In genomic region chr3:49841126-49841525, GRCh38 we compare ENCODE assay signal across 6 cellular contexts. TPM values are rescaled to one million over a fixed set of nuclear protein-coding genes. Genes with fewer than 3 reads are reported as not detected.
DNase-seq lines count a peak whose midpoint lies in the region; ATAC-seq and TF ChIP-seq lines count a peak whose summit lies in the region.

No MANE protein-coding gene starts in this region.

- no peak for ATAC-seq in HG03565 (IDR thresholded peaks at IDR 0.05; ENCODE audit: unreplicated experiment)
- ATAC-seq in HG03520 (IDR thresholded peaks at IDR 0.05; ENCODE audit: unreplicated experiment) = no peak

- no peak for TF ChIP-seq POLR2A in suprapubic skin (IDR thresholded peaks at IDR 0.05)

- no peak overlapping the region for H3K27ac ChIP-seq in suprapubic skin

- H3K27me3 ChIP-seq in suprapubic skin = no peaks in the 10 kb centered on the region

- H3K4me1 ChIP-seq in suprapubic skin = peaks cover 5% of the 10 kb centered on the region

- TF ChIP-seq CTCF in LNCaP clone FGC (IDR thresholded peaks at IDR 0.05; ENCODE audit: control insufficient read depth, extremely low read depth, insufficient read depth) = peak; percentile 26; the same call in 1 of the 2 replicates
- peak; percentile 38 for TF ChIP-seq CTCF in epithelial cell of esophagus (IDR thresholded peaks at IDR 0.05; ENCODE audit: insufficient read depth, low read depth, low read length, missing control alignments)
- TF ChIP-seq CTCF in suprapubic skin (IDR thresholded peaks at IDR 0.05) = no peak

- TF ChIP-seq EP300 in suprapubic skin (IDR thresholded peaks at IDR 0.05) = no peak

- no peaks in the 10 kb centered on the region for H3K9me3 ChIP-seq in suprapubic skin

- peak; percentile 76 for DNase-seq in D341Med (ENCODE audit: low spot score)
- DNase-seq in LNCaP clone FGC (ENCODE audit: low read depth) = no peak
- peak; percentile 38 for DNase-seq in epithelial cell of esophagus (ENCODE audit: low read depth)
- no peak for DNase-seq in suprapubic skin (ENCODE audit: low spot score in 2 of 2)

- H3K4me3 ChIP-seq in LNCaP clone FGC (ENCODE audit: low read depth, low read length) (no peak overlapping the region), epithelial cell of esophagus (ENCODE audit: low read length) (no peak overlapping the region), suprapubic skin (no peak overlapping the region)

- H3K36me3 ChIP-seq in suprapubic skin = peaks cover 12% of the 10 kb centered on the region

RNA-seq across cellular contexts. Expression of gene TRAIP, which starts 15.2 kb away (rescaled TPM):
- 1 to 10 TPM; 3.4 to 8.4 (median 4.7) TPM for total RNA-seq in suprapubic skin

RNA-seq across cellular contexts. Expression of gene UBA7, which starts 27.4 kb away (rescaled TPM):
- total RNA-seq in suprapubic skin = 10 to 100 TPM; 15.3 to 54.4 (median 31.2) TPM

RNA-seq across cellular contexts. Expression of gene CAMKV, which starts 28.6 kb away (rescaled TPM):
- 1 to 10 TPM in 1 of 4 donors, not detected in 3; 2.0 TPM for total RNA-seq in suprapubic skin

RNA-seq across cellular contexts. Expression of gene INKA1, which starts 38.1 kb away (rescaled TPM):
- 10 to 100 TPM; 30.9 to 48.1 (median 36.2) TPM for total RNA-seq in suprapubic skin

RNA-seq across cellular contexts. Expression of gene CDHR4, which starts 41.5 kb away (rescaled TPM):
- total RNA-seq in suprapubic skin = under 1 TPM in 2 of 4 donors, not detected in 2; 0.45 to 0.89 TPM

Comparison
In these comparisons a context has a peak if more than half of its experiments do, and no peak if none do; other contexts are left out.
1. DNase-seq: peak in D341Med (single experiment) and epithelial cell of esophagus (single experiment); none in LNCaP clone FGC (single experiment) and suprapubic skin (0 of 2).
2. CTCF ChIP-seq: peak in LNCaP clone FGC (single experiment) and epithelial cell of esophagus (single experiment); none in suprapubic skin (0 of 2).